ENCODE assay signal across 8 cellular contexts in genomic region chr20:17856024-17856564, GRCh38.
DNase-seq lines count a peak whose midpoint lies in the region; ATAC-seq and TF ChIP-seq lines count a peak whose summit lies in the region.

No MANE protein-coding gene starts in this region.

- H3K27ac ChIP-seq in DOHH2 (ENCODE audit: low read depth, low read length) (peak overlapping the region; percentile 21; the same call in 1 of the 2 replicates), mammary epithelial cell (ENCODE audit: insufficient read depth, low read depth, low read length) (peak overlapping the region; percentile 64), ascending aorta (no peak overlapping the region), endodermal cell (ENCODE audit: low read depth, low read length) (no peak overlapping the region)

- DNase-seq in mammary epithelial cell (peak; percentile 75), ascending aorta (ENCODE audit: low spot score in 2 of 2) (no peak), H4 (ENCODE audit: low spot score) (no peak), endodermal cell (no peak), NCI-H2196 (lab: John Stamatoyannopoulos, UW; ENCODE audit: unreplicated experiment) (no peak)

- no peaks in the 10 kb centered on the region for H3K9me2 ChIP-seq in DOHH2 (replicated peaks; ENCODE audit: control insufficient read depth, low read length)

- H3K36me3 ChIP-seq in DOHH2 (ENCODE audit: control insufficient read depth, low read length) (no peaks in the 10 kb centered on the region), mammary epithelial cell (ENCODE audit: insufficient read depth, low read length) (no peaks in the 10 kb centered on the region), ascending aorta (no peaks in the 10 kb centered on the region), endodermal cell (ENCODE audit: control insufficient read depth, insufficient read depth, low read length) (no peaks in the 10 kb centered on the region)

- intact Hi-C loops in mammary epithelial cell (cut with micrococcal nuclease), result no loop called here
- intact Hi-C loops in ascending aorta (cut with DNase I), result no loop called here

- TF ChIP-seq CTCF in DOHH2 (IDR thresholded peaks at IDR 0.05; ENCODE audit: low read depth, low read length, poor library complexity, severe bottlenecking) (no peak), mammary epithelial cell (conservative IDR thresholded peaks at IDR 0.05 in 1 of 2, IDR thresholded peaks at IDR 0.05 in 1 of 2; ENCODE audit: extremely low read depth in 1 of 2, insufficient read depth in 1 of 2, low read depth in 1 of 2, low read length in 2 of 2) (no peak), ascending aorta (IDR thresholded peaks at IDR 0.05) (no peak), endodermal cell (conservative IDR thresholded peaks at IDR 0.05) (no peak)

- CTCF ChIA-PET in mammary epithelial cell (lab: Charles Lee; ENCODE audit: low non-redundant PET), result interaction anchor here (0.6 kb wide), 1 partner anchor 42 kb away, joined by 4 read pairs; no protein-coding TSS in a partner anchor

- peaks cover 32% of the 10 kb centered on the region for H3K4me1 Mint-ChIP-seq in endodermal cell

- H3K4me2 ChIP-seq in DOHH2 (ENCODE audit: low read length) (peak overlapping the region; percentile 58), mammary epithelial cell (ENCODE audit: insufficient read depth, low read depth, low read length) (no peak overlapping the region)

- peaks cover 11% of the 10 kb centered on the region for H3K27me3 Mint-ChIP-seq in endodermal cell (ENCODE audit: insufficient read depth)

- in situ Hi-C loops in mammary epithelial cell (cut with MboI; ENCODE audit: low sequenced_read_pairs in 2 of 2), result no loop called here

- H3K9me3 Mint-ChIP-seq in endodermal cell, result peaks cover 2% of the 10 kb centered on the region

- ATAC-seq in GM21360 (IDR thresholded peaks at IDR 0.05; ENCODE audit: unreplicated experiment), result peak; percentile 92
- peak; percentile 82 for ATAC-seq in HG03520 (IDR thresholded peaks at IDR 0.05; ENCODE audit: unreplicated experiment)

- no TSS peak for BruUV-seq in mammary epithelial cell (replicated peaks; lab: Mats Ljungman, UMichigan)

- dilution Hi-C loops in mammary epithelial cell (cut with HindIII; ENCODE audit: low sequenced_read_pairs), result no loop called here

- H3K4me3 Mint-ChIP-seq in endodermal cell, result no peak overlapping the region

- H3K9ac ChIP-seq in mammary epithelial cell (ENCODE audit: insufficient read depth, low read length), result no peak overlapping the region
- no peak overlapping the region for H3K9ac ChIP-seq in endodermal cell (ENCODE audit: extremely low read depth, low read length, poor library complexity, severe bottlenecking)

- H3K4me1 ChIP-seq in DOHH2 (ENCODE audit: control insufficient read depth, low read length) (peaks cover 81% of the 10 kb centered on the region), mammary epithelial cell (ENCODE audit: insufficient read depth, low read length) (peaks cover 31% of the 10 kb centered on the region), ascending aorta (peaks cover 0 to 4% of the 10 kb centered on the region in 2 donors), endodermal cell (ENCODE audit: control insufficient read depth, insufficient read depth, low read length) (peaks cover 4% of the 10 kb centered on the region)

- peak overlapping the region; percentile 52 for H2AFZ ChIP-seq in mammary epithelial cell (ENCODE audit: low read depth, low read length)

- H3K36me3 Mint-ChIP-seq in endodermal cell (ENCODE audit: low read depth), result no peaks in the 10 kb centered on the region

- H3F3A ChIP-seq in DOHH2 (ENCODE audit: control insufficient read depth, insufficient read depth), result peaks cover 10% of the 10 kb centered on the region

- no peaks in the 10 kb centered on the region for H3K79me2 ChIP-seq in DOHH2 (ENCODE audit: control insufficient read depth, low read length)
- H3K79me2 ChIP-seq in mammary epithelial cell (ENCODE audit: insufficient read depth, low read length), result no peaks in the 10 kb centered on the region

- 3% methylated on average over 3 of the region's 3 CpGs for WGBS in mammary epithelial cell (ENCODE audit: low coverage, missing lambda C conversion rate)
- WGBS in endodermal cell (ENCODE audit: insufficient coverage in 1 of 2, insufficient read length in 1 of 2), 2 experiments, result 92 to 100% methylated on average over 2 to 3 of the region's 3 CpGs

- H4K20me1 ChIP-seq in DOHH2 (ENCODE audit: control insufficient read depth, insufficient read depth, low read depth, low read length), result no peaks in the 10 kb centered on the region
- no peaks in the 10 kb centered on the region for H4K20me1 ChIP-seq in mammary epithelial cell (ENCODE audit: insufficient read depth, low read length)

- peaks cover 8% of the 10 kb centered on the region for H3K27me3 ChIP-seq in DOHH2 (ENCODE audit: control insufficient read depth, low read length)
- no peaks in the 10 kb centered on the region for H3K27me3 ChIP-seq in mammary epithelial cell (ENCODE audit: insufficient read depth, low read length)
- H3K27me3 ChIP-seq in ascending aorta, result no peaks in the 10 kb centered on the region
- no peaks in the 10 kb centered on the region for H3K27me3 ChIP-seq in endodermal cell (ENCODE audit: control insufficient read depth, insufficient read depth, low read length, poor library complexity, severe bottlenecking)

- H3K27ac Mint-ChIP-seq in endodermal cell, result no peak overlapping the region

- H3K9me3 ChIP-seq in DOHH2 (ENCODE audit: control insufficient read depth, insufficient read depth, low read length) (no peaks in the 10 kb centered on the region), mammary epithelial cell (replicated peaks; ENCODE audit: insufficient read depth, low read length) (peaks cover 5% of the 10 kb centered on the region), ascending aorta (no peaks in the 10 kb centered on the region), endodermal cell (ENCODE audit: control insufficient read depth, low read length) (no peaks in the 10 kb centered on the region)

- H3K4me3 ChIP-seq in DOHH2 (ENCODE audit: low read length) (peak overlapping the region; percentile 37), mammary epithelial cell (replicated peaks in 1 of 3; ENCODE audit: insufficient read depth in 1 of 3, low read depth in 2 of 3, low read length in 3 of 3) (no peak overlapping the region), ascending aorta (no peak overlapping the region), endodermal cell (ENCODE audit: low read length) (no peak overlapping the region)

Comparison
In these comparisons a context has a peak if more than half of its experiments do, and no peak if none do; other contexts are left out.
1. H3K27ac ChIP-seq: peak in DOHH2 (single experiment) and mammary epithelial cell (single experiment); none in ascending aorta (0 of 2) and endodermal cell (single experiment).